In genomic region chr1:211576717-211577116, GRCh38 we compare ENCODE assay signal across 8 cellular contexts. TPM values are rescaled to one million over a fixed set of nuclear protein-coding genes. Genes with fewer than 3 reads are reported as not detected.
A peak's percentile ranks its signal among the peaks of the same experiment; 100 is the strongest.
DNase-seq lines count a peak whose midpoint lies in the region; ATAC-seq and TF ChIP-seq lines count a peak whose summit lies in the region.

No MANE protein-coding gene starts in this region.

- intact Hi-C loops in ascending aorta (cut with DNase I) = loop anchor here (1.0 to 5.0 kb wide), 4 partner anchors 24 to 249 kb away; partner anchors contain the start of gene TRAF5
- intact Hi-C loops in left lung (cut with DNase I) = loop anchor here in 1 of 2 donors (10.0 kb wide), 1 partner anchor 78 kb away; no protein-coding TSS in a partner anchor
- intact Hi-C loops in posterior vena cava (cut with DNase I) = loop anchor here (2.0 to 10.0 kb wide), 2 partner anchors 72 to 78 kb away; no protein-coding TSS in a partner anchor

- DNase-seq in activated T-cell treated with anti-CD3 and anti-CD28 coated beads, Interleukin-2, amount 50 U/mL, for 72 hours = no peak
- DNase-seq in activated T-cell treated with anti-CD3 and anti-CD28 coated beads for 4 hours (no peak), ascending aorta (ENCODE audit: low spot score in 2 of 2) (no peak), left lung (no peak), tibial nerve (ENCODE audit: low spot score in 2 of 2) (no peak), posterior vena cava (ENCODE audit: low spot score) (no peak), NCI-H2227 treated with DMSO at 0.1 percent for 48 hours (lab: John Stamatoyannopoulos, UW) (no peak), COLO829 (ENCODE audit: low spot score) (no peak)

- peaks cover 2 to 3% of the 10 kb centered on the region in 2 donors for H3K36me3 Mint-ChIP-seq in activated T-cell treated with anti-CD3 and anti-CD28 coated beads, Interleukin-2, amount 50 U/mL, for 72 hours (ENCODE audit: insufficient read depth in 2 of 2)

- no peak for TF ChIP-seq POLR2A in tibial nerve (IDR thresholded peaks at IDR 0.05)

- H3K4me3 ChIP-seq in ascending aorta (peak overlapping the region; percentile 61 to 73), left lung (peak overlapping the region; percentile 81 to 85), tibial nerve (peak overlapping the region; percentile 71 to 94 (median 84))

- 53 to 54% methylated on average over 2 of the region's 2 CpGs for WGBS in tibial nerve, 2 donors

- H3K27ac ChIP-seq in ascending aorta (no peak overlapping the region), left lung (no peak overlapping the region), tibial nerve (peak overlapping the region in 1 of 4 donors; percentile 92)

- H3K9me3 ChIP-seq in ascending aorta (no peaks in the 10 kb centered on the region), left lung (no peaks in the 10 kb centered on the region), tibial nerve (no peaks in the 10 kb centered on the region)

- H3K27ac Mint-ChIP-seq in activated T-cell treated with anti-CD3 and anti-CD28 coated beads, Interleukin-2, amount 50 U/mL, for 72 hours = peak overlapping the region; percentile 79

- peak overlapping the region; percentile 94 to 98 for H3K4me3 Mint-ChIP-seq in activated T-cell treated with anti-CD3 and anti-CD28 coated beads, Interleukin-2, amount 50 U/mL, for 72 hours

- H3K4me1 Mint-ChIP-seq in activated T-cell treated with anti-CD3 and anti-CD28 coated beads, Interleukin-2, amount 50 U/mL, for 72 hours (ENCODE audit: low read depth) = peaks cover 56% of the 10 kb centered on the region

- no peaks in the 10 kb centered on the region for H3K9me3 Mint-ChIP-seq in activated T-cell treated with anti-CD3 and anti-CD28 coated beads, Interleukin-2, amount 50 U/mL, for 72 hours

- no peak for TF ChIP-seq EP300 in tibial nerve (IDR thresholded peaks at IDR 0.05)

- TF ChIP-seq CTCF in ascending aorta (IDR thresholded peaks at IDR 0.05) = no peak
- no peak for TF ChIP-seq CTCF in left lung (IDR thresholded peaks at IDR 0.05)
- TF ChIP-seq CTCF in tibial nerve (IDR thresholded peaks at IDR 0.05) = no peak

- H3K4me1 ChIP-seq in ascending aorta (peaks cover 3 to 38% of the 10 kb centered on the region in 2 donors), left lung (peaks cover 3 to 59% of the 10 kb centered on the region in 2 donors), tibial nerve (peaks cover 0 to 56% (median 18%) of the 10 kb centered on the region in 4 donors)

- H3K27me3 ChIP-seq in ascending aorta (no peaks in the 10 kb centered on the region), left lung (no peaks in the 10 kb centered on the region), tibial nerve (no peaks in the 10 kb centered on the region)

- no peak for ATAC-seq in activated T-cell treated with anti-CD3 and anti-CD28 coated beads, Interleukin-2, amount 50 U/mL, for 72 hours (replicated peaks in 1 of 2)
- no peak for ATAC-seq in left lung

- H3K36me3 ChIP-seq in ascending aorta (peaks cover 9 to 13% of the 10 kb centered on the region in 2 donors), left lung (peaks cover 0 to 19% of the 10 kb centered on the region in 2 donors), tibial nerve (peaks cover 0 to 23% (median 0%) of the 10 kb centered on the region in 3 donors)

- no peaks in the 10 kb centered on the region for H3K27me3 Mint-ChIP-seq in activated T-cell treated with anti-CD3 and anti-CD28 coated beads, Interleukin-2, amount 50 U/mL, for 72 hours (ENCODE audit: low read depth)

RNA-seq across cellular contexts. Expression of gene SLC30A1, which starts 2.2 kb away (rescaled TPM):
- total RNA-seq in activated T-cell treated with anti-CD3 and anti-CD28 coated beads, Interleukin-2, amount 50 U/mL, for 72 hours = 1 to 10 TPM; 8.0 to 8.6 TPM
- total RNA-seq in ascending aorta (8.9 TPM), left lung (10 to 100 TPM; 22.2 to 37.7 TPM), tibial nerve (10 to 100 TPM; 11.7 to 17.9 (median 16.9) TPM), posterior vena cava (10 to 100 TPM; 20.7 to 25.8 TPM)
